Comparison of ENCODE assay signal across 6 cellular contexts in genomic region chr1:1274299-1274930, GRCh38. TPM values are rescaled to one million over a fixed set of nuclear protein-coding genes. Genes with fewer than 3 reads are reported as not detected.
A peak's percentile ranks its signal among the peaks of the same experiment; 100 is the strongest.
DNase-seq lines count a peak whose midpoint lies in the region; ATAC-seq and TF ChIP-seq lines count a peak whose summit lies in the region.

No MANE protein-coding gene starts in this region.

- H3K4me1 Mint-ChIP-seq in activated naive CD4-positive, alpha-beta T cell treated with anti-CD3 and anti-CD28 coated beads, Interleukin-2, amount 10 ng/mL, durations not matched to agents 7 days and 5 days = peaks cover 44% of the 10 kb centered on the region

- no peaks in the 10 kb centered on the region for H3K9me3 Mint-ChIP-seq in activated naive CD4-positive, alpha-beta T cell treated with anti-CD3 and anti-CD28 coated beads, Interleukin-2, amount 10 ng/mL, durations not matched to agents 7 days and 5 days

- intact Hi-C loops in Right ventricle myocardium superior (cut with DNase I) (no loop called here), thyroid gland (cut with DNase I) (loop anchor here (10.0 kb wide), 1 partner anchor 50 kb away; the partner anchor contains the start of genes CPTP and INTS11)

- peak overlapping the region; percentile 63 for H3K4me3 Mint-ChIP-seq in activated naive CD4-positive, alpha-beta T cell treated with anti-CD3 and anti-CD28 coated beads, Interleukin-2, amount 10 ng/mL, durations not matched to agents 7 days and 5 days

- CTCF ChIA-PET in activated naive CD4-positive, alpha-beta T cell treated with anti-CD3 and anti-CD28 coated beads, Interleukin-2, amount 10 ng/mL, durations not matched to agents 7 days and 5 days (lab: Charles Lee) = interaction anchor here (1.2 kb wide), 1 partner anchor 152 kb away, joined by 4 read pairs; no protein-coding TSS in a partner anchor

- H3K9me3 ChIP-seq in thyroid gland = no peaks in the 10 kb centered on the region

- peak overlapping the region; percentile 42 for H3K27ac Mint-ChIP-seq in activated naive CD4-positive, alpha-beta T cell treated with anti-CD3 and anti-CD28 coated beads, Interleukin-2, amount 10 ng/mL, durations not matched to agents 7 days and 5 days

- no peak for DNase-seq in activated naive CD4-positive, alpha-beta T cell treated with anti-CD3 and anti-CD28 coated beads, Interleukin-2, amount 10 ng/mL, durations not matched to agents 7 days and 5 days
- no peak for DNase-seq in activated naive CD4-positive, alpha-beta T cell treated with Interleukin-2 at 50 U/mL for 16 hours
- DNase-seq in Right ventricle myocardium superior = no peak
- no peak for DNase-seq in thyroid gland

- H3K27me3 ChIP-seq in thyroid gland = no peaks in the 10 kb centered on the region

- ATAC-seq in Right ventricle myocardium superior (ENCODE audit: poor library complexity) = peak; percentile 2
- no peak for ATAC-seq in GM21515 (IDR thresholded peaks at IDR 0.05; ENCODE audit: unreplicated experiment)
- no peak for ATAC-seq in HG03095 (IDR thresholded peaks at IDR 0.05; ENCODE audit: unreplicated experiment)

- TF ChIP-seq POLR2A in thyroid gland (IDR thresholded peaks at IDR 0.05) = no peak

- H3K27me3 Mint-ChIP-seq in activated naive CD4-positive, alpha-beta T cell treated with anti-CD3 and anti-CD28 coated beads, Interleukin-2, amount 10 ng/mL, durations not matched to agents 7 days and 5 days = no peaks in the 10 kb centered on the region

- no peaks in the 10 kb centered on the region for H3K36me3 ChIP-seq in thyroid gland

- TF ChIP-seq CTCF in thyroid gland (IDR thresholded peaks at IDR 0.05) = no peak

- 25 to 36% methylated on average over 8 to 20 of the region's 31 CpGs for whole genome bisulfite sequencing in thyroid gland, 2 donors

- H3K27ac ChIP-seq in thyroid gland = peak overlapping the region in 2 of 3 donors; percentile 44 to 47

- H3K4me3 ChIP-seq in thyroid gland (replicated peaks in 1 of 3) = peak overlapping the region; percentile 63 to 85 (median 79)

- H3K36me3 Mint-ChIP-seq in activated naive CD4-positive, alpha-beta T cell treated with anti-CD3 and anti-CD28 coated beads, Interleukin-2, amount 10 ng/mL, durations not matched to agents 7 days and 5 days = peaks cover 30% of the 10 kb centered on the region

- peaks cover 29 to 34% of the 10 kb centered on the region in 2 donors for H3K4me1 ChIP-seq in thyroid gland

RNA-seq across cellular contexts. Expression of gene UBE2J2, which starts 0.8 kb away (rescaled TPM):
- 34.7 TPM for total RNA-seq in Right ventricle myocardium superior
- total RNA-seq in thyroid gland = 10 to 100 TPM; 33.0 to 58.4 (median 36.2) TPM

RNA-seq across cellular contexts. Expression of gene SCNN1D, which starts 5.8 kb away (rescaled TPM):
- 2.6 TPM for total RNA-seq in Right ventricle myocardium superior
- 1 to 10 TPM in 3 of 4 donors, under 1 TPM in 1; 0.73 to 3.2 (median 1.6) TPM for total RNA-seq in thyroid gland

RNA-seq across cellular contexts. Expression of gene C1QTNF12, which starts 27.9 kb away (rescaled TPM):
- 0.51 TPM for total RNA-seq in Right ventricle myocardium superior
- under 1 TPM in 1 of 4 donors, not detected in 3; 0.83 TPM for total RNA-seq in thyroid gland

RNA-seq across cellular contexts. Expression of gene ACAP3, which starts 33.3 kb away (rescaled TPM):
- 56.3 TPM for total RNA-seq in Right ventricle myocardium superior
- 10 to 100 TPM; 31.6 to 51.2 (median 42.1) TPM for total RNA-seq in thyroid gland

RNA-seq across cellular contexts. Expression of gene PUSL1, which starts 34.0 kb away (rescaled TPM):
- total RNA-seq in Right ventricle myocardium superior = 10.6 TPM
- 10 to 100 TPM; 24.0 to 41.4 (median 28.0) TPM for total RNA-seq in thyroid gland
